ENCODE assay signal across 27 cellular contexts in the genomic region with DNA sequence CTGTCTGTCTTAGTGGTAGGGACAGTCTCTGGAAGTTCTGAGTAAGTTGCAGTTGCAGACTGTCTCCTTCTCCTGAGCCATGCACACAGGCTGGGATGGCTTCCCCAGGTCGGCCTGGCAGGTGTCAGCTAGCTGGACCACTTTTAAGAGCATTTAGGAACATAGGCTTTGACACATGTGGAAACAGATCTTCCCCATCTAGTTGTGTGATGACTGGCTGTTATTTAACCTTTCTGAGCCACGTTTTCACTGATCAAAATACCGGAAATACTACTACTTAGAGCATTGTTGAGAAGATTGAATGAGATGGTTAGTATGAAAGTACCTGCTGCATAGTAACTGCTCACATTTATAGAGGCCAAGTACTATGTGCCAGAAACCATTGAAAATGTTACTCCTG. TPM values are rescaled to one million over a fixed set of nuclear protein-coding genes. Genes with fewer than 3 reads are reported as not detected.
DNase-seq lines count a peak whose midpoint lies in the region; ATAC-seq, FAIRE-seq and TF ChIP-seq lines count a peak whose summit lies in the region.
"Had no signal": no experiment of that assay in that cellular context is flagged by ENCODE, and none has a peak within 500 bp of the region (broad histone marks: within the 10 kb centered on the region; RNA-seq: fewer than 3 reads in every experiment).

No MANE protein-coding gene starts in this region.

- peaks cover 71% of the 10 kb centered on the region for H3K4me1 ChIP-seq in GM12878 (ENCODE audit: control insufficient read depth, insufficient read depth, low read length)
- H3K4me1 ChIP-seq: parathyroid adenoma had no signal

- H3K9ac ChIP-seq in GM12878 (ENCODE audit: control insufficient read depth, insufficient read depth, low read length), result no peak overlapping the region
- H3K9ac ChIP-seq: parathyroid adenoma had no signal

- DNase-seq in GM12865 (ENCODE audit: low read depth) (peak; percentile 76), GM12878 (ENCODE audit: low read depth, low spot score) (no peak), HTR-8/SVneo (ENCODE audit: insufficient read length, low spot score) (no peak)
- DNase-seq in T-helper 2 cell treated with Interferon-gamma antibody and Interleukin-4, amounts not matched to agents 5 μg/mL and 100 μg/mL, for 36 hours (ENCODE audit: low spot score), result no peak
- DNase-seq: activated CD4-positive, alpha-beta memory T cell treated with anti-CD3 and anti-CD28 coated beads for 36 hours; adrenal gland; CD4-positive, alpha-beta memory T cell; H7; heart right ventricle; MG63; mucosa of descending colon; NCI-H1417; NCI-H2081; NCI-H345; NCI-H82; PC-3; SHP77; stimulated activated CD4-positive, alpha-beta T cell treated with anti-CD3 and anti-CD28 coated beads, Interleukin-15, amount 100 ng/mL, for 24 hours; T1000 had no signal

- H3K9me3 Mint-ChIP-seq in T-helper 2 cell treated with Interferon-gamma antibody and Interleukin-4, amounts not matched to agents 5 μg/mL and 100 μg/mL, for 36 hours, result no peaks in the 10 kb centered on the region
- H3K9me3 Mint-ChIP-seq: activated CD4-positive, alpha-beta memory T cell treated with anti-CD3 and anti-CD28 coated beads for 36 hours; CD4-positive, alpha-beta memory T cell had no signal

- H3K4me3 Mint-ChIP-seq in T-helper 2 cell treated with Interferon-gamma antibody and Interleukin-4, amounts not matched to agents 5 μg/mL and 100 μg/mL, for 36 hours, result no peak overlapping the region
- H3K4me3 Mint-ChIP-seq: activated CD4-positive, alpha-beta memory T cell treated with anti-CD3 and anti-CD28 coated beads for 36 hours; brain; CD4-positive, alpha-beta memory T cell had no signal

- SMC1A ChIA-PET in GM12878 (lab: Charles Lee; ENCODE audit: uncharacterized antibody, unreplicated experiment), result interaction anchor here (0.6 to 5.2 kb wide), 3 partner anchors 9 to 48 kb away, joined by 4 to 29 read pairs (median 6); no protein-coding TSS in a partner anchor

- H3K9me3 ChIP-seq in GM12878 (replicated peaks; ENCODE audit: control insufficient read depth, insufficient read depth, low read length), result no peaks in the 10 kb centered on the region
- H3K9me3 ChIP-seq: adrenal gland, heart right ventricle, MG63, mucosa of descending colon, tibial nerve had no signal

- H3K27ac Mint-ChIP-seq in T-helper 2 cell treated with Interferon-gamma antibody and Interleukin-4, amounts not matched to agents 5 μg/mL and 100 μg/mL, for 36 hours, result no peak overlapping the region
- H3K27ac Mint-ChIP-seq: activated CD4-positive, alpha-beta memory T cell treated with anti-CD3 and anti-CD28 coated beads for 36 hours had no signal

- TF ChIP-seq EP300 in GM12878 (IDR thresholded peaks at IDR 0.05; ENCODE audit: borderline replicate concordance in 1 of 2, control insufficient read depth in 1 of 2, low read depth in 2 of 2, low read length in 2 of 2), result 0 out of 4 replicates have a peak, but pooled peaks of 1 of the 2 experiments have one; percentile 37

- peak; percentile 50 for ATAC-seq in GM18868 (IDR thresholded peaks at IDR 0.05; ENCODE audit: unreplicated experiment)
- peak; percentile 35 for ATAC-seq in HG03159 (IDR thresholded peaks at IDR 0.05; ENCODE audit: unreplicated experiment)
- peak; percentile 48 for ATAC-seq in GM12878
- ATAC-seq in HG03045 (IDR thresholded peaks at IDR 0.05; ENCODE audit: unreplicated experiment), result no peak
- ATAC-seq: heart right ventricle, mucosa of descending colon, PC-3, sciatic nerve had no signal

- H3K27me3 Mint-ChIP-seq in T-helper 2 cell treated with Interferon-gamma antibody and Interleukin-4, amounts not matched to agents 5 μg/mL and 100 μg/mL, for 36 hours (ENCODE audit: low read depth), result peaks cover 4% of the 10 kb centered on the region
- H3K27me3 Mint-ChIP-seq: activated CD4-positive, alpha-beta memory T cell treated with anti-CD3 and anti-CD28 coated beads for 36 hours had no signal

- TF ChIP-seq CTCF in GM12865 (IDR thresholded peaks at IDR 0.05; ENCODE audit: insufficient read depth, low read depth, low read length, missing control alignments), result no peak
- TF ChIP-seq CTCF in GM12878 (IDR thresholded peaks at IDR 0.05 in 2 of 3, conservative IDR thresholded peaks at IDR 0.05 in 1 of 3; ENCODE audit: control insufficient read depth in 2 of 3, extremely low read depth in 1 of 3, insufficient read depth in 1 of 3, low read depth in 3 of 3, low read length in 3 of 3), result no peak

- no peak for TF ChIP-seq RAD21 in GM12878 (IDR thresholded peaks at IDR 0.05; ENCODE audit: insufficient read depth, low read depth, low read length)

- H2AFZ ChIP-seq in GM12878 (ENCODE audit: control insufficient read depth, low read depth, low read length), result no peak overlapping the region
- H2AFZ ChIP-seq: parathyroid adenoma had no signal

- in situ Hi-C loops in GM12878 (cut with MboI), result no loop called here

- H3K36me3 Mint-ChIP-seq in T-helper 2 cell treated with Interferon-gamma antibody and Interleukin-4, amounts not matched to agents 5 μg/mL and 100 μg/mL, for 36 hours (ENCODE audit: low read depth), result no peaks in the 10 kb centered on the region
- H3K36me3 Mint-ChIP-seq: activated CD4-positive, alpha-beta memory T cell treated with anti-CD3 and anti-CD28 coated beads for 36 hours; brain; CD4-positive, alpha-beta memory T cell had no signal

- BruUV-seq in GM12878 (replicated peaks; lab: Mats Ljungman, UMichigan), result no TSS peak

- H3K27me3 ChIP-seq in GM12878 (replicated peaks in 1 of 2; ENCODE audit: control insufficient read depth in 2 of 2, insufficient read depth in 2 of 2, low read length in 1 of 2), result no peaks in the 10 kb centered on the region
- H3K27me3 ChIP-seq: adrenal gland, heart right ventricle had no signal

- no peak for FAIRE-seq in GM12878 (lab: Jason Lieb, UNC)
- no peak for FAIRE-seq in HTR-8/SVneo (lab: Jason Lieb, UNC)

- H3K4me3 ChIP-seq in GM12865 (ENCODE audit: low read depth, low read length) (no peak overlapping the region), GM12878 (no peak overlapping the region)
- H3K4me3 ChIP-seq: adrenal gland, heart right ventricle, lung, MG63, mucosa of descending colon, tibial nerve had no signal

- 16% methylated on average over 3 of the region's 3 CpGs for WGBS in GM12878 (ENCODE audit: insufficient coverage, insufficient replicate concordance, low lambda C conversion rate, missing lambda C conversion rate)

- H4K20me1 ChIP-seq in GM12878 (ENCODE audit: control insufficient read depth, insufficient read depth), result no peaks in the 10 kb centered on the region

- H3K27ac ChIP-seq in GM12878 (ENCODE audit: control insufficient read depth, insufficient read depth), result peak overlapping the region; percentile 89
- H3K27ac ChIP-seq: adrenal gland, heart right ventricle, parathyroid adenoma, tibial nerve had no signal

- RAD21 ChIA-PET in GM12878 (lab: Charles Lee; ENCODE audit: unreplicated experiment), result interaction anchor here (1.3 to 6.8 kb wide), 5 partner anchors 10 to 41 kb away, joined by 4 to 22 read pairs (median 7); no protein-coding TSS in a partner anchor

- intact Hi-C loops in GM12878 (cut with micrococcal nuclease; ENCODE audit: unreplicated experiment), result loop anchor here (5.0 kb wide), 1 partner anchor 71 kb away; no protein-coding TSS in a partner anchor

- POLR2A ChIA-PET in GM12878 (lab: Charles Lee), result interaction anchor here (1.7 to 18.5 kb wide), 3 partner anchors 15 to 43 kb away, joined by 6 to 334 read pairs (median 12); partner anchors contain the start of gene DYRK3

- no peak for TF ChIP-seq POLR2A in GM12878 (IDR thresholded peaks at IDR 0.05; ENCODE audit: low read depth, low read length)

- CTCF ChIA-PET in GM12878 (lab: Yijun Ruan, JAX), result interaction anchor here (1.8 to 2.5 kb wide), 2 partner anchors 15 to 35 kb away, joined by 11 to 17 read pairs; no protein-coding TSS in a partner anchor

- H3K4me2 ChIP-seq in GM12878 (ENCODE audit: control insufficient read depth, insufficient read depth), result peak overlapping the region; percentile 90

- H3K79me2 ChIP-seq in GM12878 (ENCODE audit: control insufficient read depth, insufficient read depth, low read length), result no peaks in the 10 kb centered on the region
- H3K79me2 ChIP-seq: parathyroid adenoma had no signal

- no peaks in the 10 kb centered on the region for H3K36me3 ChIP-seq in GM12878 (ENCODE audit: control insufficient read depth in 2 of 2, insufficient read depth in 2 of 2, low read length in 1 of 2)
- H3K36me3 ChIP-seq: adrenal gland, heart right ventricle, MG63, tibial nerve had no signal

- peaks cover 13% of the 10 kb centered on the region for H3K4me1 Mint-ChIP-seq in T-helper 2 cell treated with Interferon-gamma antibody and Interleukin-4, amounts not matched to agents 5 μg/mL and 100 μg/mL, for 36 hours (ENCODE audit: low read depth)

RNA-seq across cellular contexts. Expression of gene MAPKAPK2, which starts 6.2 kb away (rescaled TPM):
- total RNA-seq in GM12878 (2013; cell fraction: nucleolus; rRNA removed), result 38.9 and 42.0 TPM in 2 replicates
- total RNA-seq in GM12878 (2014; rRNA removed) (59.9 and 62.6 TPM in 2 replicates), GM12878 (2014; rRNA removed; fragmentation: Illumina TruSeq; extraction: Trizol) (36.1 and 38.8 TPM in 2 replicates), GM12878 (2021) (92.2 and 93.0 TPM in 2 replicates)
- 44.2 TPM for polyA plus RNA-seq in GM12878 (2011; ENCODE audit: low read depth)
- polyA plus RNA-seq in GM12878 (2011; rRNA removed) (51.0 and 71.7 TPM in 2 replicates), GM12878 (2014; fragmentation: Illumina TruSeq; extraction: Trizol) (66.8 and 70.6 TPM in 2 replicates), GM12878 (2014; fragmentation: Nextera tagmentation; extraction: Ambion mirVana) (1 to 10 TPM in 1 of 2 experiments, under 1 TPM in 1; 0.72 to 4.9 TPM), GM12878 (2014; rRNA removed) (65.5 and 65.7 TPM in 2 replicates), GM12878 (2016; fragmentation: Nextera tagmentation; extraction: Ambion mirVana) (1 to 10 TPM; 4.2 to 6.2 TPM)
- 83.8 and 84.4 TPM in 2 replicates for polyA plus RNA-seq in GM12878 (2011; cell fraction: cytosol; rRNA removed)
- 110 and 118 TPM in 2 replicates for polyA plus RNA-seq in GM12878 (2011; cell fraction: nucleus; rRNA removed)
- polyA plus RNA-seq in GM12878 (2012), result 44.4 and 63.5 TPM in 2 replicates
- polyA minus RNA-seq in GM12878 (2011; rRNA and poly(A)+ RNA removed), result 67.7 and 81.3 TPM in 2 replicates
- polyA minus RNA-seq in GM12878 (2011; cell fraction: cytosol; rRNA and poly(A)+ RNA removed), result 25.1 and 29.4 TPM in 2 replicates
- polyA minus RNA-seq in GM12878 (2011; cell fraction: nucleus; rRNA and poly(A)+ RNA removed), result 23.2 and 39.0 TPM in 2 replicates

RNA-seq across cellular contexts. Expression of gene DYRK3, which starts 43.2 kb away (rescaled TPM):
- 26.7 and 27.4 TPM in 2 replicates for total RNA-seq in GM12878 (2013; cell fraction: nucleolus; rRNA removed)
- total RNA-seq in GM12878 (2014; rRNA removed) (10.7 and 11.1 TPM in 2 replicates), GM12878 (2014; rRNA removed; fragmentation: Illumina TruSeq; extraction: Trizol) (10.0 and 10.7 TPM in 2 replicates), GM12878 (2021) (8.9 and 11.2 TPM in 2 replicates)
- polyA plus RNA-seq in GM12878 (2011; ENCODE audit: low read depth), result 2.8 TPM
- polyA plus RNA-seq in GM12878 (2011; rRNA removed) (12.9 and 15.4 TPM in 2 replicates), GM12878 (2014; fragmentation: Illumina TruSeq; extraction: Trizol) (9.8 and 14.9 TPM in 2 replicates), GM12878 (2014; fragmentation: Nextera tagmentation; extraction: Ambion mirVana) (1 to 10 TPM; 1.6 to 2.8 TPM), GM12878 (2014; rRNA removed) (6.0 and 8.6 TPM in 2 replicates), GM12878 (2016; fragmentation: Nextera tagmentation; extraction: Ambion mirVana) (10 to 100 TPM in 1 of 2 experiments, 1 to 10 TPM in 1; 10.0 to 11.7 TPM)
- 8.8 and 9.4 TPM in 2 replicates for polyA plus RNA-seq in GM12878 (2011; cell fraction: cytosol; rRNA removed)
- 7.3 and 7.8 TPM in 2 replicates for polyA plus RNA-seq in GM12878 (2011; cell fraction: nucleus; rRNA removed)
- polyA plus RNA-seq in GM12878 (2012), result 3.7 and 6.0 TPM in 2 replicates
- polyA minus RNA-seq in GM12878 (2011; rRNA and poly(A)+ RNA removed), result 15.7 and 16.0 TPM in 2 replicates
- 6.0 and 7.1 TPM in 2 replicates for polyA minus RNA-seq in GM12878 (2011; cell fraction: cytosol; rRNA and poly(A)+ RNA removed)
- polyA minus RNA-seq in GM12878 (2011; cell fraction: nucleus; rRNA and poly(A)+ RNA removed), result 5.1 and 8.2 TPM in 2 replicates
